Comparison of ENCODE assay signal across 2 cellular contexts in the genomic region with DNA sequence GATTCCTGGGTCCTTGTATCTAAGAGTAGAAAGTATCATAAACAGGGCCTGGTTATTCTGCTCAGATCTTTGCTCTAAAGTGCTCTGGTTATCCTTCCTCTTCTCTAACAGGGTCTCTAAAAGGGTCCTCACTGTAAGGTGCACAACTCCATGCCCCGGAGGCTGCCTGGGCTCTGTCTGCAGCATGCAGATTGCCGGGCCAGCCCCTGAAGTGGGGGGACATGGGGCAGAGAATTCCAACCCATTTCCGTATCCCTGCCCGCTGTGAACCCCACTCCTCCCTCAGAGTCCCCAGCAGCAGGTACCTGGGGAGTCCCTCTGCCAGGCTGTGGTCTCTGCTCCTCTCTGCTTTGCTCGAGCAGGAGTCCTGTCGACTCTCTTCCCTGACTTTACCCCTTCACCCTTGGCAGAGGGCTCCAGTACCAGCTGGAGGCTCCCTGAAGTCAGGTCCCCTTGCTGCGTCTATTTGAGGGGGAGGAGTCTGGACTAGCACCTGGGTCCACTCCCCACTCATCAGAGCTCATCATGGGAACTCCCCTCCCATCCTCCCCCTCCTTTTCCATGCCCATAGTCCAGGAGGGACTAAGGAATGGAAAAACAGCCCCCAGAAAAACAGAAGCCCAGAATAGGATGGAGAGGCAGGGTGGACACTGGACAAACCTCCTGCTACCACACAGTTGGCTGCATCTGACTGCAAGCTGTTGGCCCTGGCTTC.
TF ChIP-seq lines count a peak whose summit lies in the region.

No MANE protein-coding gene starts in this region.

TF ChIP-seq in GM23338, 12 proteins besides CTCF, POLR2A, EP300 and RAD21 (continued from another document):
- no peak for TF ChIP-seq STAT1 (IDR thresholded peaks at IDR 0.05; ENCODE audit: unreplicated experiment)
- no peak for TF ChIP-seq ZNF114 (CRISPR knock-in tag; IDR thresholded peaks at IDR 0.05)
- TF ChIP-seq EZH2 (IDR thresholded peaks at IDR 0.05; ENCODE audit: low read depth, unreplicated experiment): no peak
- TF ChIP-seq REST (IDR thresholded peaks at IDR 0.05; ENCODE audit: unreplicated experiment): no peak
- no peak for TF ChIP-seq CREB1 (CRISPR knock-in tag; IDR thresholded peaks at IDR 0.05; ENCODE audit: low read depth)
- no peak; the same call in 1 of the 2 replicates for TF ChIP-seq POLR2AphosphoS5 (IDR thresholded peaks at IDR 0.05; ENCODE audit: low read depth)
- no peak for TF ChIP-seq JUNB (IDR thresholded peaks at IDR 0.05; ENCODE audit: unreplicated experiment)
- no peak for TF ChIP-seq EZH2phosphoT487 (IDR thresholded peaks at IDR 0.05; ENCODE audit: unreplicated experiment)

TF ChIP-seq in neural cell, 6 proteins besides CTCF, POLR2A, EP300 and RAD21:
- TF ChIP-seq REST (IDR thresholded peaks at IDR 0.05; ENCODE audit: borderline replicate concordance) (no peak), TAF1 (IDR thresholded peaks at IDR 0.05; ENCODE audit: low read depth) (no peak), EZH2 (IDR thresholded peaks at IDR 0.05; ENCODE audit: borderline replicate concordance, insufficient read depth, low read length, poor library complexity, severe bottlenecking) (no peak), SMC3 (conservative IDR thresholded peaks at IDR 0.05; ENCODE audit: poor library complexity) (no peak), POLR2AphosphoS5 (IDR thresholded peaks at IDR 0.05) (no peak), MXI1 (conservative IDR thresholded peaks at IDR 0.05; ENCODE audit: poor library complexity, severe bottlenecking) (no peak)
